2 cellular contexts compared by ENCODE assay signal in the genomic region with DNA sequence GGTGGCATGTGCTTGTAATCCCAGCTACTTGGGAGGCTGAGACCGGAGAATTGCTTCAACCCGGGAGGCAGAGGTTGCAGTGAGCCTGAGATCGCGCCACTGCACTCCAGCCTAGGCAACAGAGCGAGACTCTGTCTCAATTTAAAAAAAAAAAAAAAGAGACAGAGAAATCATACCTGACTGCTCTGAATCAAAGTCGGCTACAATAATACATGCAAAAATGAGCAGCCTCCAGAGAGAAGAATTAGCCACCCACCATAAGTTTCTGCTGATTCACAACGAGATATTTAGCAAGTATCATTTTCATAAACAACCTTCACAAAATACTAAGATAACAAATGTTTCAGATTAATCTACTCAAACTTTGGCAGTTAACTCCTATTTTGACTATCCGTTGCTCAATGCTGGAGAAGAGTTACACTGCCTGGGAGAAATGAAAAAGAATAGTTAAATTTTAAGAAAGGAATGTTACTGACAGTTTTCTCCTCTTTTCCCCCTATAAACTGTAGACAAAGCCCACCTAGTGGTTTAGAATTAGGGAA.
TF ChIP-seq lines count a peak whose summit lies in the region.

No MANE protein-coding gene starts in this region.

TF ChIP-seq in HEK293T, 16 proteins besides CTCF, POLR2A, EP300 and RAD21:
- peak; percentile 67; the same call in 1 of the 2 replicates for TF ChIP-seq ZNF384 (IDR thresholded peaks at IDR 0.05)
- TF ChIP-seq SP1 (IDR thresholded peaks at IDR 0.05), result no peak

TF ChIP-seq in HepG2, 621 proteins besides CTCF, POLR2A, EP300 and RAD21:
- TF ChIP-seq CHD2 (IDR thresholded peaks at IDR 0.05; ENCODE audit: low read depth, low read length) (no peak), PHF8 (CRISPR knock-in tag; IDR thresholded peaks at IDR 0.05) (no peak), CHD4 (IDR thresholded peaks at IDR 0.05; ENCODE audit: borderline replicate concordance, low read length) (no peak), ZNF607 (CRISPR knock-in tag; IDR thresholded peaks at IDR 0.05; ENCODE audit: borderline replicate concordance) (no peak), ZNF143 (CRISPR knock-in tag; IDR thresholded peaks at IDR 0.05) (no peak), MBNL3 (CRISPR knock-in tag; conservative IDR thresholded peaks at IDR 0.05) (no peak), FOXP1 (IDR thresholded peaks at IDR 0.05) (no peak), FOXP1 (CRISPR knock-in tag; IDR thresholded peaks at IDR 0.05) (no peak), SMAD1 (CRISPR knock-in tag; IDR thresholded peaks at IDR 0.05; ENCODE audit: borderline replicate concordance, low read depth) (no peak), ZNF468 (CRISPR knock-in tag; IDR thresholded peaks at IDR 0.05) (no peak)
- TF ChIP-seq, protein P1, sequence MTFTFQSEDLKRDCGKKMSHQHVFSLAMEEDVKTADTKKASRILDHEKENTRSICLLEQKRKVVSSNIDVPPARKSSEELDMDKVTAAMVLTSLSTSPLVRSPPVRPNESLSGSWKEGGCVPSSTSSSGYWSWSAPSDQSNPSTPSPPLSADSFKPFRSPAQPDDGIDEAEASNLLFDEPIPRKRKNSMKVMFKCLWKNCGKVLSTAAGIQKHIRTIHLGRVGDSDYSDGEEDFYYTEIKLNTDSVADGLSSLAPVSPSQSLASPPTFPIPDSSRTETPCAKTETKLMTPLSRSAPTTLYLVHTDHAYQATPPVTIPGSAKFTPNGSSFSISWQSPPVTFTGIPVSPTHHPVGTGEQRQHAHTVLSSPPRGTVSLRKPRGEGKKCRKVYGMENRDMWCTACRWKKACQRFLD (CRISPR knock-in tag; IDR thresholded peaks at IDR 0.05; ENCODE audit: borderline replicate concordance), result no peak
- TF ChIP-seq, protein P2, sequence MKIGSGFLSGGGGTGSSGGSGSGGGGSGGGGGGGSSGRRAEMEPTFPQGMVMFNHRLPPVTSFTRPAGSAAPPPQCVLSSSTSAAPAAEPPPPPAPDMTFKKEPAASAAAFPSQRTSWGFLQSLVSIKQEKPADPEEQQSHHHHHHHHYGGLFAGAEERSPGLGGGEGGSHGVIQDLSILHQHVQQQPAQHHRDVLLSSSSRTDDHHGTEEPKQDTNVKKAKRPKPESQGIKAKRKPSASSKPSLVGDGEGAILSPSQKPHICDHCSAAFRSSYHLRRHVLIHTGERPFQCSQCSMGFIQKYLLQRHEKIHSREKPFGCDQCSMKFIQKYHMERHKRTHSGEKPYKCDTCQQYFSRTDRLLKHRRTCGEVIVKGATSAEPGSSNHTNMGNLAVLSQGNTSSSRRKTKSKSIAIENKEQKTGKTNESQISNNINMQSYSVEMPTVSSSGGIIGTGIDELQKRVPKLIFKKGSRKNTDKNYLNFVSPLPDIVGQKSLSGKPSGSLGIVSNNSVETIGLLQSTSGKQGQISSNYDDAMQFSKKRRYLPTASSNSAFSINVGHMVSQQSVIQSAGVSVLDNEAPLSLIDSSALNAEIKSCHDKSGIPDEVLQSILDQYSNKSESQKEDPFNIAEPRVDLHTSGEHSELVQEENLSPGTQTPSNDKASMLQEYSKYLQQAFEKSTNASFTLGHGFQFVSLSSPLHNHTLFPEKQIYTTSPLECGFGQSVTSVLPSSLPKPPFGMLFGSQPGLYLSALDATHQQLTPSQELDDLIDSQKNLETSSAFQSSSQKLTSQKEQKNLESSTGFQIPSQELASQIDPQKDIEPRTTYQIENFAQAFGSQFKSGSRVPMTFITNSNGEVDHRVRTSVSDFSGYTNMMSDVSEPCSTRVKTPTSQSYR (CRISPR knock-in tag; IDR thresholded peaks at IDR 0.05; ENCODE audit: borderline replicate concordance), result no peak
- TF ChIP-seq, protein P3, sequence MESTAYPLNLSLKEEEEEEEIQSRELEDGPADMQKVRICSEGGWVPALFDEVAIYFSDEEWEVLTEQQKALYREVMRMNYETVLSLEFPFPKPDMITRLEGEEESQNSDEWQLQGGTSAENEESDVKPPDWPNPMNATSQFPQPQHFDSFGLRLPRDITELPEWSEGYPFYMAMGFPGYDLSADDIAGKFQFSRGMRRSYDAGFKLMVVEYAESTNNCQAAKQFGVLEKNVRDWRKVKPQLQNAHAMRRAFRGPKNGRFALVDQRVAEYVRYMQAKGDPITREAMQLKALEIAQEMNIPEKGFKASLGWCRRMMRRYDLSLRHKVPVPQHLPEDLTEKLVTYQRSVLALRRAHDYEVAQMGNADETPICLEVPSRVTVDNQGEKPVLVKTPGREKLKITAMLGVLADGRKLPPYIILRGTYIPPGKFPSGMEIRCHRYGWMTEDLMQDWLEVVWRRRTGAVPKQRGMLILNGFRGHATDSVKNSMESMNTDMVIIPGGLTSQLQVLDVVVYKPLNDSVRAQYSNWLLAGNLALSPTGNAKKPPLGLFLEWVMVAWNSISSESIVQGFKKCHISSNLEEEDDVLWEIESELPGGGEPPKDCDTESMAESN (CRISPR knock-in tag; conservative IDR thresholded peaks at IDR 0.05), result no peak
